Comparison of ENCODE assay signal across 16 cellular contexts in genomic region chr3:53570709-53571108, GRCh38.
DNase-seq lines count a peak whose midpoint lies in the region; ATAC-seq, FAIRE-seq and TF ChIP-seq lines count a peak whose summit lies in the region.
"Had no signal": no experiment of that assay in that cellular context is flagged by ENCODE, and none has a peak within 500 bp of the region (broad histone marks: within the 10 kb centered on the region; RNA-seq: fewer than 3 reads in every experiment).

No MANE protein-coding gene starts in this region.

- TF ChIP-seq CTCF in A549 (IDR thresholded peaks at IDR 0.05), result no peak
- TF ChIP-seq CTCF in cardiac fibroblast (IDR thresholded peaks at IDR 0.05; ENCODE audit: low read depth, low read length), result no peak
- TF ChIP-seq CTCF in omental fat pad (IDR thresholded peaks at IDR 0.05), result no peak

- no peak overlapping the region for H3K4me3 ChIP-seq in A549
- no peak overlapping the region for H3K4me3 ChIP-seq in cardiac fibroblast (replicated peaks in 1 of 2; ENCODE audit: low read depth in 2 of 2, low read length in 2 of 2)
- H3K4me3 ChIP-seq: cardiac muscle cell, neural progenitor cell, uterus had no signal

- no peak overlapping the region for H3K27ac ChIP-seq in A549
- H3K27ac ChIP-seq: cardiac muscle cell, neural progenitor cell, uterus had no signal

- no peak for FAIRE-seq in A549 (lab: Jason Lieb, UNC)

- 37% methylated on average over 3 of the region's 3 CpGs for whole genome bisulfite sequencing in A549 (ENCODE audit: missing lambda C conversion rate)

- peak; percentile 4 to 22 for DNase-seq in A549 (ENCODE audit: low read depth in 1 of 2, low spot score in 1 of 2)
- DNase-seq in HK-2 (ENCODE audit: unreplicated experiment), result peak; percentile 1
- peak; percentile 2 for DNase-seq in cardiac fibroblast (ENCODE audit: low read depth in 2 of 2)
- DNase-seq in left colon, result no peak
- DNase-seq in NCI-H2171 treated with DMSO at 0.1 percent for 48 hours (lab: John Stamatoyannopoulos, UW), result no peak
- DNase-seq in activated T-cell treated with anti-CD3 and anti-CD28 coated beads, Interleukin-2, amount 50 U/mL, for 1 hour, result no peak
- no peak for DNase-seq in omental fat pad (ENCODE audit: low spot score)
- no peak for DNase-seq in stimulated activated naive CD8-positive, alpha-beta T cell treated with anti-CD3 and anti-CD28 coated beads, Interleukin-15, Interleukin-2, amounts not matched to agents 100 U/mL and 50 U/mL, for 24 hours
- DNase-seq: activated CD4-positive, alpha-beta T cell treated with anti-CD3 and anti-CD28 coated beads, Interleukin-2, amount 10 ng/mL, durations not matched to agents 24 days and 14 days; AML-193; NCI-H1694 treated with DMSO at 0.1 percent for 48 hours; NK-92 treated with Interleukin-12 subunit alpha and Interleukin-12 subunit beta, amount 100 ng/mL, for 24 hours; uterus had no signal

- TF ChIP-seq POLR2A in A549 (IDR thresholded peaks at IDR 0.05; ENCODE audit: low read length), result no peak

- POLR2A ChIA-PET in A549 (lab: Yijun Ruan, JAX), result no interaction called here

- H3K4me1 ChIP-seq in A549, result peaks cover 10% of the 10 kb centered on the region
- H3K4me1 ChIP-seq: uterus had no signal

- no peak for TF ChIP-seq RAD21 in A549 (conservative IDR thresholded peaks at IDR 0.05 in 1 of 2, IDR thresholded peaks at IDR 0.05 in 1 of 2)

- ATAC-seq in A549 (peak; percentile 64 to 77; a peak in 3 of 6 replicates), left colon (peak; percentile 56), omental fat pad (ENCODE audit: low FRiP score) (no peak)
- no peak for ATAC-seq in stimulated activated naive CD8-positive, alpha-beta T cell treated with anti-CD3 and anti-CD28 coated beads, Interleukin-15, Interleukin-2, amounts not matched to agents 100 U/mL and 50 U/mL, for 24 hours
- ATAC-seq: activated T-helper 17 cell treated with anti-CD3 and anti-CD28 coated beads, Interleukin-2, amount 50 U/mL, for 72 hours had no signal

- H3K9me3 ChIP-seq in A549, result no peaks in the 10 kb centered on the region
- H3K9me3 ChIP-seq: uterus had no signal

- TF ChIP-seq EP300 in A549 (IDR thresholded peaks at IDR 0.05), result no peak

- H3K4me2 ChIP-seq in A549, result no peak overlapping the region
- H3K4me2 ChIP-seq: neural progenitor cell had no signal

- CTCF ChIA-PET in A549 (lab: Yijun Ruan, JAX), result interaction anchor here (1.8 kb wide), 1 partner anchor 21 kb away, joined by 4 read pairs; no protein-coding TSS in a partner anchor

- intact Hi-C loops in left colon (cut with DNase I, micrococcal nuclease), result no loop called here

TF ChIP-seq in A549, 52 proteins besides CTCF, POLR2A, EP300 and RAD21:
- TF ChIP-seq BHLHE40 (IDR thresholded peaks at IDR 0.05; ENCODE audit: low read depth, low read length) (no peak), FOSB (CRISPR knock-in tag; IDR thresholded peaks at IDR 0.05) (no peak), CEBPB (IDR thresholded peaks at IDR 0.05) (no peak), RFX5 (IDR thresholded peaks at IDR 0.05) (no peak), KDM1A (IDR thresholded peaks at IDR 0.05; ENCODE audit: low read depth) (no peak), CBX2 (IDR thresholded peaks at IDR 0.05; ENCODE audit: borderline replicate concordance, low read depth) (no peak), NFE2L2 (conservative IDR thresholded peaks at IDR 0.05; ENCODE audit: low read length) (no peak), HMGXB4 (CRISPR knock-in tag; IDR thresholded peaks at IDR 0.05; ENCODE audit: borderline replicate concordance) (no peak), EHMT2 (IDR thresholded peaks at IDR 0.05; ENCODE audit: low read depth) (no peak), ELK1 (IDR thresholded peaks at IDR 0.05; ENCODE audit: low read depth, low read length) (no peak), EHF (CRISPR knock-in tag; IDR thresholded peaks at IDR 0.05) (no peak)

Comparison
In these comparisons a context has a peak if more than half of its experiments do, and no peak if none do; other contexts are left out.
1. ATAC-seq: peak in A549 (2 of 2) and left colon (single experiment); none in omental fat pad (single experiment) and stimulated activated naive CD8-positive, alpha-beta T cell treated with anti-CD3 and anti-CD28 coated beads, Interleukin-15, Interleukin-2, amounts not matched to agents 100 U/mL and 50 U/mL, for 24 hours (single experiment).
2. DNase-seq: peak in A549 (2 of 2), HK-2 (single experiment) and cardiac fibroblast (2 of 2); none in left colon (0 of 2), NCI-H2171 treated with DMSO at 0.1 percent for 48 hours (single experiment), activated T-cell treated with anti-CD3 and anti-CD28 coated beads, Interleukin-2, amount 50 U/mL, for 1 hour (single experiment), omental fat pad (single experiment) and stimulated activated naive CD8-positive, alpha-beta T cell treated with anti-CD3 and anti-CD28 coated beads, Interleukin-15, Interleukin-2, amounts not matched to agents 100 U/mL and 50 U/mL, for 24 hours (single experiment).